1 cellular context compared by ENCODE assay signal in the genomic region with DNA sequence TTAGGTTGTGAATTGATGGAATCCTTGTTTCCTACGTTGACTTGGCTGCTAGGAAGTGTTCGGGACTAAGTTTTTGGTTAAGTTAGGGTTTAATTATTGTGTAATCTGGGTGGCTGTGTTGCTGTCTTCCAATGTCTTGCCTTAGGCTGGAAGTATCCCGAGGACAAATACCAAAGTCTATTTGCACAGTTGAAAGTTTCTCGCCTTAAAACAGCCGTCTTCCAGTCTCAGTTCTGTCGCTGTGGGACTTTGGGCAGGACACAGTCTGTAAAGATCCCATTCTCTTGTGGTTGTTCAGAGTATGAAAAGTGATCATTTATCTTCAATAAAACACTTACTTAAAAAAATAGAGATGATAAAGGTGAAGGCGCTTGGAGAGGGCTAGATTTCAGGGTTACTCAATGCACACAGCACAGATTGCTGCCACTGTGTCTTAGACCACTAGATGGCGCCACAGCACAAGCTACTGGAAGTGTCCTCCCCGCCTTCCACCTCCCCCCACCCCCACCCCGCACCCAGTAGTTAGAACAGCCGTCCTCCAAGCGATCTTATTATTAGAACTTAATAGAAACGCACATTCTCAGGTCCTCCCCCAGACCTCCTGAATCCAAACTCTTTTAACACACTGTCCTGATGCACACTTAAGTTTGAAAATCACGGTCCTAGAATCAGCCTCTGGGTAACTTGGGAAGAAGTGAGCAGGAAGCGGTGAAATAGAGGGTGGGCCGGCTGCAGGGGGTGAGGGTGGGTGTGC.
A peak's percentile ranks its signal among the peaks of the same experiment; 100 is the strongest.
TF ChIP-seq lines count a peak whose summit lies in the region.

No MANE protein-coding gene starts in this region.

TF ChIP-seq in SK-N-SH, 30 proteins besides CTCF, POLR2A, EP300 and RAD21 (continued from another document):
- TF ChIP-seq RFX5 (IDR thresholded peaks at IDR 0.05; ENCODE audit: low read length) (no peak), TCF12 (IDR thresholded peaks at IDR 0.05) (no peak), NRF1 (IDR thresholded peaks at IDR 0.05; ENCODE audit: low read depth, low read length) (0 out of 2 replicates have a peak, but pooled peaks have one; percentile 4), SMC3 (IDR thresholded peaks at IDR 0.05; ENCODE audit: low read depth, low read length) (peak; percentile 76)
